24 cellular contexts compared by ENCODE assay signal in genomic region chr10:89095701-89096391, GRCh38.
"Had no signal": no experiment of that assay in that cellular context is flagged by ENCODE, and none has a peak within 500 bp of the region (broad histone marks: within the 10 kb centered on the region; RNA-seq: fewer than 3 reads in every experiment).

No MANE protein-coding gene starts in this region.

- H3K27ac Mint-ChIP-seq: dendritic cell treated with granulocyte-macrophage colony-stimulating factor and Interleukin-4, amounts not matched to agents 40 ng/mL and 50 ng/mL, for 4 days; memory B cell; naive B cell; nephron progenitor cell; stimulated activated naive CD8-positive, alpha-beta T cell treated with anti-CD3 and anti-CD28 coated beads, Interleukin-15, Interleukin-2, amounts not matched to agents 100 ng/mL and 50 ng/mL, for 24 hours had no signal

- H3K4me3 ChIP-seq: esophagus muscularis mucosa, gastrocnemius medialis, heart right ventricle, left ventricle myocardium inferior, lower lobe of right lung, right atrium auricular region, sigmoid colon, skin epidermis, testis, tibial nerve, upper lobe of right lung, vagina had no signal

- H3K27me3 Mint-ChIP-seq: effector memory CD8-positive, alpha-beta T cell; naive B cell; stimulated activated naive CD8-positive, alpha-beta T cell treated with anti-CD3 and anti-CD28 coated beads, Interleukin-15, Interleukin-2, amounts not matched to agents 100 ng/mL and 50 ng/mL, for 24 hours had no signal

- H3K36me3 ChIP-seq: esophagus muscularis mucosa, gastrocnemius medialis, heart right ventricle, left ventricle myocardium inferior, lower lobe of right lung, right atrium auricular region, sigmoid colon, tibial nerve, upper lobe of right lung, vagina had no signal

- H3K4me1 ChIP-seq: gastrocnemius medialis, parathyroid adenoma, testis had no signal

- DNase-seq: effector memory CD8-positive, alpha-beta T cell; gastrocnemius medialis; heart right ventricle; hypothalamus; kidney glomerular epithelial cell; left ventricle myocardium inferior; lower lobe of right lung; midbrain; naive B cell; nephron progenitor cell; sigmoid colon; stimulated activated CD4-positive, alpha-beta T cell treated with anti-CD3 and anti-CD28 coated beads, Interleukin-2, amount 100 ng/mL, for 24 hours; stimulated activated CD4-positive, alpha-beta T cell treated with anti-CD3 and anti-CD28 coated beads, Interleukin-4, amount 100 ng/mL, for 4 hours; testis; upper lobe of right lung had no signal

- H3K9me3 Mint-ChIP-seq: dendritic cell treated with granulocyte-macrophage colony-stimulating factor and Interleukin-4, amounts not matched to agents 40 ng/mL and 50 ng/mL, for 4 days; effector memory CD8-positive, alpha-beta T cell; memory B cell; naive B cell; nephron progenitor cell; stimulated activated naive CD8-positive, alpha-beta T cell treated with anti-CD3 and anti-CD28 coated beads, Interleukin-15, Interleukin-2, amounts not matched to agents 100 ng/mL and 50 ng/mL, for 24 hours had no signal

- ATAC-seq: effector memory CD8-positive, alpha-beta T cell; gastrocnemius medialis; heart right ventricle; lower lobe of right lung; upper lobe of right lung had no signal

- H3K27me3 ChIP-seq: esophagus muscularis mucosa, gastrocnemius medialis, heart right ventricle, right atrium auricular region, sigmoid colon, testis, tibial nerve, upper lobe of right lung, vagina had no signal

- H3K4me1 Mint-ChIP-seq: naive B cell had no signal

- H3K36me3 Mint-ChIP-seq: memory B cell, naive B cell had no signal

- H3K9me3 ChIP-seq: esophagus muscularis mucosa, gastrocnemius medialis, heart right ventricle, left ventricle myocardium inferior, lower lobe of right lung, right atrium auricular region, sigmoid colon, testis, tibial nerve, upper lobe of right lung, vagina had no signal

- H3K4me3 Mint-ChIP-seq: dendritic cell treated with granulocyte-macrophage colony-stimulating factor and Interleukin-4, amounts not matched to agents 40 ng/mL and 50 ng/mL, for 4 days; effector memory CD8-positive, alpha-beta T cell; memory B cell; naive B cell; nephron progenitor cell; stimulated activated naive CD8-positive, alpha-beta T cell treated with anti-CD3 and anti-CD28 coated beads, Interleukin-15, Interleukin-2, amounts not matched to agents 100 ng/mL and 50 ng/mL, for 24 hours had no signal
